Comparison of ENCODE assay signal across 12 cellular contexts in genomic region chr13:107680115-107680514, GRCh38.
DNase-seq lines count a peak whose midpoint lies in the region; ATAC-seq, FAIRE-seq and TF ChIP-seq lines count a peak whose summit lies in the region.
"Had no signal": no experiment of that assay in that cellular context is flagged by ENCODE, and none has a peak within 500 bp of the region (broad histone marks: within the 10 kb centered on the region; RNA-seq: fewer than 3 reads in every experiment).

No MANE protein-coding gene starts in this region.

- H3K4me2 ChIP-seq in GM23248 (ENCODE audit: unreplicated experiment), result no peak overlapping the region

- TF ChIP-seq CTCF in kidney epithelial cell (IDR thresholded peaks at IDR 0.05; ENCODE audit: insufficient read depth, low read length, poor library complexity, severe bottlenecking), result peak; percentile 27

- peaks cover 41% of the 10 kb centered on the region for H3K79me2 ChIP-seq in GM23248 (ENCODE audit: insufficient read depth)

- H3K4me3 ChIP-seq in GM23248 (no peak overlapping the region), kidney epithelial cell (ENCODE audit: low read depth, low read length) (no peak overlapping the region)
- H3K4me3 ChIP-seq: colonic mucosa, thoracic aorta had no signal

- peak; percentile 40 for DNase-seq in GM23248
- peak; percentile 38 for DNase-seq in NCI-H1105 (lab: John Stamatoyannopoulos, UW)
- DNase-seq in SK-MEL-5 (ENCODE audit: low read depth, low spot score), result peak; percentile 7
- DNase-seq in kidney epithelial cell (ENCODE audit: low read depth), result no peak
- DNase-seq in urothelium cell line (ENCODE audit: low spot score), result no peak
- no peak for DNase-seq in G401 (ENCODE audit: low spot score)
- no peak for DNase-seq in NCI-H2171 (lab: John Stamatoyannopoulos, UW)
- DNase-seq: CD4-positive, alpha-beta memory T cell; colonic mucosa; MM.1S had no signal

- H3K9ac ChIP-seq in GM23248, result no peak overlapping the region

- no peaks in the 10 kb centered on the region for H3F3A ChIP-seq in GM23248 (ENCODE audit: insufficient read depth)

- FAIRE-seq in urothelium cell line (lab: Jason Lieb, UNC), result no peak

- no peak overlapping the region for H2AFZ ChIP-seq in GM23248

- no peaks in the 10 kb centered on the region for H4K20me1 ChIP-seq in GM23248 (ENCODE audit: insufficient read depth)

- 58 to 64% methylated on average over 7 of the region's 7 CpGs for WGBS in GM23248 (ENCODE audit: low coverage in 1 of 2, low lambda C conversion rate in 2 of 2, missing lambda C conversion rate in 2 of 2), 2 experiments

- H3K36me3 ChIP-seq in GM23248 (ENCODE audit: low read depth) (no peaks in the 10 kb centered on the region), kidney epithelial cell (ENCODE audit: control insufficient read depth, insufficient read depth, low read length) (no peaks in the 10 kb centered on the region)
- H3K36me3 ChIP-seq: colonic mucosa, thoracic aorta had no signal

- H3K27ac ChIP-seq in GM23248, result no peak overlapping the region
- H3K27ac ChIP-seq: colonic mucosa, thoracic aorta had no signal

- H3K9me3 ChIP-seq in GM23248 (ENCODE audit: low read depth), result no peaks in the 10 kb centered on the region
- H3K9me3 ChIP-seq: colonic mucosa, thoracic aorta had no signal

- H3K9me2 ChIP-seq in GM23248 (ENCODE audit: insufficient read depth), result no peaks in the 10 kb centered on the region

- no peaks in the 10 kb centered on the region for H3K27me3 ChIP-seq in GM23248 (replicated peaks; ENCODE audit: insufficient read depth)
- H3K27me3 ChIP-seq in kidney epithelial cell (ENCODE audit: control insufficient read depth, insufficient read depth, low read length), result no peaks in the 10 kb centered on the region
- H3K27me3 ChIP-seq: colonic mucosa had no signal

- no peaks in the 10 kb centered on the region for H3K4me1 ChIP-seq in GM23248 (ENCODE audit: insufficient read depth)
- H3K4me1 ChIP-seq: colonic mucosa had no signal

- in situ Hi-C loops in GM23248 (cut with MboI) (no loop called here), SK-MEL-5 (cut with HindIII; ENCODE audit: low pct_unique_long_range_greater_than_20kb, low sequenced_read_pairs) (no loop called here), G401 (cut with HindIII; ENCODE audit: low sequenced_read_pairs) (no loop called here)

- no peak for ATAC-seq in GM21529 (IDR thresholded peaks at IDR 0.05; ENCODE audit: unreplicated experiment)

Comparison
In these comparisons a context has a peak if more than half of its experiments do, and no peak if none do; other contexts are left out.
1. DNase-seq: peak in GM23248 (single experiment), NCI-H1105 (single experiment) and SK-MEL-5 (single experiment); none in kidney epithelial cell (single experiment), urothelium cell line (single experiment), G401 (single experiment) and NCI-H2171 (single experiment).